ENCODE assay signal across 8 cellular contexts in the genomic region with DNA sequence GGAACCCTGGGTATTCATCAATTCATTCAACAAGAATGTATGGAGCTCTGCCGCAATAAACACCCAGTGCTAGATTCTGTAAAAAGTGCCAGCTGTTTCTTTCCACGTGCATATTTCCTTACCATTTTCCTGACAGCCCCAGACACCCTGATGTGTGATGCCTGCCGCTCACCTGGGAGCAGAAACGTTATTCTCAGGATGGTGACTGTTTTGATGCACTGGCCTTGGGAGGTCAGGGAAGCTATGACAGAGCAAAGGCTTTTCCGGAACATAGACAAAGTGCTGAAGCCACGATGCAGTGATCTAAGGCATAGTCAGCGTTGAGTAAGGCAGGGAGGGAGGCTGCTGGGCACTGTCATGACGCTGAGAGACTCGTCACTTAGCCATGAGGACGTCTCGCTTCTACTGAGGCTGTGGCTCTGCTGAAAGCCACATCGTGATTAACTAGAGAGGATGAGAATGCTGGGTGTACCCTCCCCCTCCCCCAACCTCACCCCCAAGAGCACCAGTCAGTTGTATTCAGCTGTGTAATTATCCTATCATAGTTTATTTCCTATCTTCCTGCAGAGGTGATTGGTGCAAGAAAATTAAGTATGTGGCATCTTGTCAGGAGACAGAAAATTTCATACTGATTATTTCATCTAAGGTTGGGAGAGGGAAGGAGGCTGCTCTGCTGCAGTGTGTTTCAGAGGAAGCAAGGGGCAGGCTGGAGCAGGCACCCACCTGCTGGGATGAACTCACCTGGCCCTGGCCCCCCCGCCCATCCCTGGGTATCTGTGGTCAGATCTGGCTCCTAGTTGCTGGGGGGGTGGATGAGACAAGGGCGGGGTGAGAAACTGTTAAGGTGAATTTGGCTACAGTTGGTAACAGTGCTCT. TPM values are rescaled to one million over a fixed set of nuclear protein-coding genes. Genes with fewer than 3 reads are reported as not detected.
A peak's percentile ranks its signal among the peaks of the same experiment; 100 is the strongest.
DNase-seq lines count a peak whose midpoint lies in the region; ATAC-seq, FAIRE-seq and TF ChIP-seq lines count a peak whose summit lies in the region.

No MANE protein-coding gene starts in this region.

- CTCF ChIA-PET in A549 (lab: Yijun Ruan, JAX), result interaction anchor here (0.6 to 5.7 kb wide), 50 partner anchors 8 to 247 kb away, joined by 3 to 70 read pairs (median 6); partner anchors contain the start of genes DUSP5 and SMNDC1

- TF ChIP-seq POLR2A in A549 (IDR thresholded peaks at IDR 0.05; ENCODE audit: low read length) (no peak), stomach (IDR thresholded peaks at IDR 0.05) (no peak)

- TF ChIP-seq EP300 in A549 (IDR thresholded peaks at IDR 0.05) (peak in 1 of 2 experiments; percentile 48; a peak in 1 of 5 replicates), stomach (IDR thresholded peaks at IDR 0.05) (no peak)

- DNase-seq in A549 (ENCODE audit: low read depth in 1 of 2, low spot score in 1 of 2) (peak; percentile 44 to 80), foreskin keratinocyte (peak; percentile 98 to 99), GM13976 (ENCODE audit: low spot score) (no peak), stomach (no peak), DMS 273 (lab: John Stamatoyannopoulos, UW; ENCODE audit: unreplicated experiment) (no peak)
- DNase-seq in activated CD8-positive, alpha-beta memory T cell treated with anti-CD3 and anti-CD28 coated beads, Interleukin-2, amount 50 U/mL, for 4 hours, result peak; percentile 52
- DNase-seq in stimulated activated CD8-positive, alpha-beta memory T cell treated with anti-CD3 and anti-CD28 coated beads, Interleukin-12 subunit alpha, Interleukin-12 subunit beta, amount 100 ng/mL, for 4 hours (ENCODE audit: low read depth), result peak; percentile 32

- 14% methylated on average over 14 of the region's 14 CpGs for WGBS in A549 (ENCODE audit: missing lambda C conversion rate)
- WGBS in stomach, 5 donors, result 17 to 37% (median 28%) methylated on average over 12 to 14 of the region's 14 CpGs

- FAIRE-seq in A549 (lab: Jason Lieb, UNC), result no peak

- H3K4me2 ChIP-seq in A549, result peak overlapping the region; percentile 63

- H3K27ac ChIP-seq in A549 (peak overlapping the region; percentile 79 to 83), HUES48 (ENCODE audit: low read depth, low read length) (no peak overlapping the region), foreskin keratinocyte (peak overlapping the region; percentile 99), stomach (peak overlapping the region in 2 of 5 donors; percentile 6 to 22)

- H3K4me1 ChIP-seq in A549 (peaks cover 51% of the 10 kb centered on the region), HUES48 (ENCODE audit: control insufficient read depth, insufficient read depth, low read length) (peaks cover 10% of the 10 kb centered on the region), foreskin keratinocyte (peaks cover 27% of the 10 kb centered on the region), stomach (peaks cover 16 to 36% (median 20%) of the 10 kb centered on the region in 4 donors)

- H3K9me3 ChIP-seq in A549, result no peaks in the 10 kb centered on the region
- no peaks in the 10 kb centered on the region for H3K9me3 ChIP-seq in HUES48 (ENCODE audit: control insufficient read depth, insufficient read depth, low read length)
- no peaks in the 10 kb centered on the region for H3K9me3 ChIP-seq in stomach

- H3K27me3 ChIP-seq in HUES48 (ENCODE audit: control insufficient read depth, insufficient read depth, low read length), result no peaks in the 10 kb centered on the region
- no peaks in the 10 kb centered on the region for H3K27me3 ChIP-seq in foreskin keratinocyte
- H3K27me3 ChIP-seq in stomach, result peaks cover 0 to 9% (median 4%) of the 10 kb centered on the region in 3 donors

- no peak for TF ChIP-seq CTCF in A549 (IDR thresholded peaks at IDR 0.05)
- peak; percentile 69 for TF ChIP-seq CTCF in foreskin keratinocyte (conservative IDR thresholded peaks at IDR 0.05)
- no peak for TF ChIP-seq CTCF in GM13976 (IDR thresholded peaks at IDR 0.05; ENCODE audit: borderline replicate concordance, control extremely low read depth, extremely low read depth, insufficient read depth, missing control alignments)
- TF ChIP-seq CTCF in stomach (IDR thresholded peaks at IDR 0.05), result no peak

- no peak for TF ChIP-seq RAD21 in A549 (conservative IDR thresholded peaks at IDR 0.05 in 1 of 2, IDR thresholded peaks at IDR 0.05 in 1 of 2)

- intact Hi-C loops in stomach (cut with DNase I; ENCODE audit: low total_unique reads), result no loop called here

- no peak overlapping the region for H3K4me3 ChIP-seq in A549
- H3K4me3 ChIP-seq in HUES48 (ENCODE audit: low read depth, low read length), result 0 out of 2 replicates have a peak overlapping the region, but pooled peaks have one; percentile 3
- H3K4me3 ChIP-seq in stomach, result no peak overlapping the region

- POLR2A ChIA-PET in A549 (lab: Yijun Ruan, JAX), result interaction anchor here (0.8 to 2.6 kb wide), 5 partner anchors 46 to 146 kb away, joined by 3 to 10 read pairs (median 4); partner anchors contain the start of gene DUSP5

- in situ Hi-C loops in GM13976 (cut with MboI; ENCODE audit: low sequenced_read_pairs, unreplicated experiment), result no loop called here

- H3K36me3 ChIP-seq in HUES48 (ENCODE audit: control insufficient read depth, insufficient read depth, low read length) (no peaks in the 10 kb centered on the region), stomach (no peaks in the 10 kb centered on the region)

- H3K9ac ChIP-seq in HUES48 (ENCODE audit: low read depth, low read length), result no peak overlapping the region

- ATAC-seq in A549 (peak; percentile 74 to 88), foreskin keratinocyte (peak; percentile 89)

TF ChIP-seq in A549, 52 proteins besides CTCF, POLR2A, EP300 and RAD21:
- TF ChIP-seq CEBPB (IDR thresholded peaks at IDR 0.05) (no peak), NPAS2 (CRISPR knock-in tag; IDR thresholded peaks at IDR 0.05; ENCODE audit: borderline replicate concordance) (no peak), MAFK (IDR thresholded peaks at IDR 0.05; ENCODE audit: partially characterized antibody) (peak; percentile 53), GATA3 (IDR thresholded peaks at IDR 0.05; ENCODE audit: borderline replicate concordance) (no peak; the same call in 1 of the 2 replicates), JUN (IDR thresholded peaks at IDR 0.05) (peak in 1 of 2 experiments; percentile 15; a peak in 1 of 5 replicates), BCL3 (IDR thresholded peaks at IDR 0.05) (no peak), MYC (IDR thresholded peaks at IDR 0.05; ENCODE audit: borderline replicate concordance, low read length) (0 out of 2 replicates have a peak, but pooled peaks have one; percentile 21), FOXS1 (CRISPR knock-in tag; IDR thresholded peaks at IDR 0.05) (0 out of 2 replicates have a peak, but pooled peaks have one; percentile 12), FOSB (CRISPR knock-in tag; IDR thresholded peaks at IDR 0.05) (no peak), HOXB13 (CRISPR knock-in tag; IDR thresholded peaks at IDR 0.05; ENCODE audit: low read depth) (no peak; the same call in 1 of the 2 replicates), JUNB (IDR thresholded peaks at IDR 0.05) (peak; percentile 31; the same call in 1 of the 2 replicates), ESRRA (IDR thresholded peaks at IDR 0.05; ENCODE audit: borderline replicate concordance, low read length) (no peak), EHMT2 (IDR thresholded peaks at IDR 0.05; ENCODE audit: low read depth) (no peak), EHF (CRISPR knock-in tag; IDR thresholded peaks at IDR 0.05) (no peak), FOSL2 (IDR thresholded peaks at IDR 0.05) (no peak), FOSL2 (CRISPR knock-in tag; IDR thresholded peaks at IDR 0.05) (peak; percentile 72), HES2 (IDR thresholded peaks at IDR 0.05) (no peak)
- TF ChIP-seq, protein P1, sequence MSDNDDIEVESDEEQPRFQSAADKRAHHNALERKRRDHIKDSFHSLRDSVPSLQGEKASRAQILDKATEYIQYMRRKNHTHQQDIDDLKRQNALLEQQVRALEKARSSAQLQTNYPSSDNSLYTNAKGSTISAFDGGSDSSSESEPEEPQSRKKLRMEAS (IDR thresholded peaks at IDR 0.05), result peak; percentile 75
- TF ChIP-seq, protein P2, sequence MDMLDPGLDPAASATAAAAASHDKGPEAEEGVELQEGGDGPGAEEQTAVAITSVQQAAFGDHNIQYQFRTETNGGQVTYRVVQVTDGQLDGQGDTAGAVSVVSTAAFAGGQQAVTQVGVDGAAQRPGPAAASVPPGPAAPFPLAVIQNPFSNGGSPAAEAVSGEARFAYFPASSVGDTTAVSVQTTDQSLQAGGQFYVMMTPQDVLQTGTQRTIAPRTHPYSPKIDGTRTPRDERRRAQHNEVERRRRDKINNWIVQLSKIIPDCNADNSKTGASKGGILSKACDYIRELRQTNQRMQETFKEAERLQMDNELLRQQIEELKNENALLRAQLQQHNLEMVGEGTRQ (IDR thresholded peaks at IDR 0.05), result 0 out of 2 replicates have a peak, but pooled peaks have one; percentile 7

RNA-seq across cellular contexts. Expression of gene SMNDC1, which starts 48.8 kb away (rescaled TPM):
- polyA plus RNA-seq in A549 (2011; rRNA removed), result 35.4 and 40.2 TPM in 2 replicates
- 10.4 and 13.9 TPM in 2 replicates for polyA plus RNA-seq in A549 (2012; cell fraction: cytosol; rRNA removed)
- polyA plus RNA-seq in A549 (2012; cell fraction: nucleus; rRNA removed), result 7.1 and 9.5 TPM in 2 replicates
- polyA plus RNA-seq in A549 (2017; fragmentation: RNase III; extraction: RNeasy Plus Mini Kit Qiagen cat#74134 plus additional on column Dnase treatment), result 27.5 to 30.1 TPM (median 28.1 TPM) in 3 replicates
- 6.4 and 8.9 TPM in 2 replicates for polyA minus RNA-seq in A549 (2011; rRNA and poly(A)+ RNA removed)
- 15.3 and 17.5 TPM in 2 replicates for total RNA-seq in foreskin keratinocyte
- 14.3 and 18.1 TPM in 2 replicates for polyA plus RNA-seq in foreskin keratinocyte
- 10 to 100 TPM in 3 of 5 donors, 1 to 10 TPM in 2; 7.8 to 31.6 (median 29.0) TPM for total RNA-seq in stomach
- 10 to 100 TPM in 1 of 3 donors, 1 to 10 TPM in 2; 7.7 to 21.7 (median 8.7) TPM for polyA plus RNA-seq in stomach

Comparison
In these comparisons a context has a peak if more than half of its experiments do, and no peak if none do; other contexts are left out.
1. DNase-seq: peak in A549 (2 of 2), activated CD8-positive, alpha-beta memory T cell treated with anti-CD3 and anti-CD28 coated beads, Interleukin-2, amount 50 U/mL, for 4 hours (single experiment), foreskin keratinocyte (2 of 2) and stimulated activated CD8-positive, alpha-beta memory T cell treated with anti-CD3 and anti-CD28 coated beads, Interleukin-12 subunit alpha, Interleukin-12 subunit beta, amount 100 ng/mL, for 4 hours (single experiment); none in GM13976 (single experiment), stomach (single experiment) and DMS 273 (single experiment).